Comparison of ENCODE assay signal across 13 cellular contexts in genomic region chr1:115456441-115456961, GRCh38.
DNase-seq lines count a peak whose midpoint lies in the region; ATAC-seq and TF ChIP-seq lines count a peak whose summit lies in the region.
"Had no signal": no experiment of that assay in that cellular context is flagged by ENCODE, and none has a peak within 500 bp of the region (broad histone marks: within the 10 kb centered on the region; RNA-seq: fewer than 3 reads in every experiment).

No MANE protein-coding gene starts in this region.

- CTCF ChIA-PET in PC-9 (lab: Charles Lee) = interaction anchor here (0.6 to 0.8 kb wide), 2 partner anchors 9 to 30 kb away, joined by 3 read pairs; no protein-coding TSS in a partner anchor

- no peaks in the 10 kb centered on the region for H3K9me2 ChIP-seq in PC-9 (ENCODE audit: insufficient read depth)

- 63 to 78% (median 70%) methylated on average over 11 of the region's 11 CpGs for WGBS in heart left ventricle, 4 donors
- 79 to 92% (median 85%) methylated on average over 11 of the region's 11 CpGs for WGBS in spleen, 5 donors

- intact Hi-C loops in PC-9 (cut with micrococcal nuclease; ENCODE audit: unreplicated experiment) (loop anchor here (5.0 kb wide), 1 partner anchor 119 kb away; the partner anchor contains the start of gene NGF), heart left ventricle (cut with DNase I) (loop anchor here in 2 of 10 donors (5.0 to 10.0 kb wide), 2 partner anchors 179 to 182 kb away; no protein-coding TSS in a partner anchor), spleen (cut with DNase I; ENCODE audit: low total_unique reads) (no loop called here)

- peak; percentile 53 to 62 (median 58) for ATAC-seq in heart left ventricle
- ATAC-seq: GM23338 had no signal

- H2AFZ ChIP-seq in PC-9 = no peak overlapping the region
- H2AFZ ChIP-seq: GM23338 had no signal

- H3K27me3 ChIP-seq in PC-9 (ENCODE audit: insufficient read depth, low read depth) (no peaks in the 10 kb centered on the region), heart left ventricle (no peaks in the 10 kb centered on the region), skeletal muscle tissue (ENCODE audit: control insufficient read depth in 3 of 3, insufficient read depth in 3 of 3, low read length in 3 of 3) (no peaks in the 10 kb centered on the region), spleen (replicated peaks in 1 of 7) (peaks cover 0 to 3% (median 0%) of the 10 kb centered on the region in 7 donors)
- H3K27me3 ChIP-seq: SJCRH30, vagina had no signal

- H3K4me1 ChIP-seq in PC-9 (replicated peaks; ENCODE audit: insufficient read depth) = peaks cover 54% of the 10 kb centered on the region
- H3K4me1 ChIP-seq in heart left ventricle = peaks cover 0 to 19% (median 5%) of the 10 kb centered on the region in 12 donors
- H3K4me1 ChIP-seq in skeletal muscle tissue (ENCODE audit: control insufficient read depth in 3 of 3, insufficient read depth in 3 of 3, low read length in 3 of 3) = peaks cover 0 to 11% (median 8%) of the 10 kb centered on the region in 3 donors
- H3K4me1 ChIP-seq in spleen = no peaks in the 10 kb centered on the region
- H3K4me1 ChIP-seq: SJCRH30, vagina had no signal

- H3F3A ChIP-seq in PC-9 (ENCODE audit: insufficient read depth, low read depth) = peaks cover 18% of the 10 kb centered on the region

- H3K9ac ChIP-seq in skeletal muscle tissue (ENCODE audit: low read depth in 1 of 3, low read length in 3 of 3) = no peak overlapping the region

- POLR2A ChIA-PET in PC-9 (lab: Charles Lee; ENCODE audit: unreplicated experiment) = no interaction called here

- 0 out of 2 replicates have a peak overlapping the region, but pooled peaks have one; percentile 1 for H3K4me2 ChIP-seq in PC-9
- H3K4me2 ChIP-seq: GM23338 had no signal

- H3K36me3 ChIP-seq in PC-9 (ENCODE audit: low read depth) = no peaks in the 10 kb centered on the region
- H3K36me3 ChIP-seq in heart left ventricle = no peaks in the 10 kb centered on the region
- H3K36me3 ChIP-seq in skeletal muscle tissue (ENCODE audit: control insufficient read depth in 3 of 3, insufficient read depth in 3 of 3, low read length in 3 of 3) = no peaks in the 10 kb centered on the region
- no peaks in the 10 kb centered on the region for H3K36me3 ChIP-seq in spleen
- H3K36me3 ChIP-seq: SJCRH30, vagina had no signal

- H3K9me3 ChIP-seq in PC-9 (ENCODE audit: insufficient read depth, low read depth) (no peaks in the 10 kb centered on the region; the same call in 1 of the 2 replicates), heart left ventricle (no peaks in the 10 kb centered on the region), skeletal muscle tissue (ENCODE audit: control insufficient read depth in 3 of 3, low read length in 3 of 3) (no peaks in the 10 kb centered on the region), spleen (no peaks in the 10 kb centered on the region)
- H3K9me3 ChIP-seq: SJCRH30, vagina had no signal

- peak; percentile 29 for DNase-seq in NCI-H748 (lab: John Stamatoyannopoulos, UW; ENCODE audit: unreplicated experiment)
- no peak for DNase-seq in NCI-H748 treated with DMSO at 0.1 percent for 48 hours (lab: John Stamatoyannopoulos, UW)
- DNase-seq in PC-9 = peak; percentile 41 to 65
- DNase-seq in heart left ventricle = no peak
- DNase-seq in activated naive CD4-positive, alpha-beta T cell treated with anti-CD3 and anti-CD28 coated beads, Interleukin-2, amount 50 U/mL, for 16 hours = no peak
- no peak for DNase-seq in spleen
- DNase-seq in activated gamma-delta T cell treated with Interleukin-2 at 50 U/mL for 16 hours = no peak
- DNase-seq: activated naive CD4-positive, alpha-beta T cell treated with anti-CD3 and anti-CD28 coated beads, Interleukin-2, amount 10 ng/mL, durations not matched to agents 7 days and 5 days; central memory CD4-positive, alpha-beta T cell; SJCRH30 had no signal

- TF ChIP-seq CTCF in PC-9 (conservative IDR thresholded peaks at IDR 0.05) (no peak), heart left ventricle (IDR thresholded peaks at IDR 0.05) (no peak), spleen (IDR thresholded peaks at IDR 0.05 in 8 of 11, conservative IDR thresholded peaks at IDR 0.05 in 3 of 11) (no peak)

- H4K20me1 ChIP-seq in PC-9 (ENCODE audit: insufficient read depth) = no peaks in the 10 kb centered on the region

- H3K4me3 ChIP-seq in PC-9 (no peak overlapping the region), heart left ventricle (no peak overlapping the region), skeletal muscle tissue (ENCODE audit: low read length in 3 of 3) (peak overlapping the region in 1 of 3 donors; percentile 22), spleen (no peak overlapping the region)
- H3K4me3 ChIP-seq: GM23338, SJCRH30, vagina had no signal

- H3K79me2 ChIP-seq in PC-9 (ENCODE audit: low read depth) = no peaks in the 10 kb centered on the region

- BruUV-seq in PC-9 (replicated peaks; lab: Mats Ljungman, UMichigan) = no TSS peak

- H3K27ac ChIP-seq in PC-9 = no peak overlapping the region
- peak overlapping the region in 2 of 12 donors; percentile 9 to 26 for H3K27ac ChIP-seq in heart left ventricle
- H3K27ac ChIP-seq in skeletal muscle tissue (ENCODE audit: low read depth, low read length) = peak overlapping the region; percentile 23
- no peak overlapping the region for H3K27ac ChIP-seq in spleen
- H3K27ac ChIP-seq: SJCRH30, vagina had no signal

- TF ChIP-seq POLR2A in heart left ventricle (IDR thresholded peaks at IDR 0.05) (no peak), spleen (IDR thresholded peaks at IDR 0.05) (no peak)

Comparison
In these comparisons a context has a peak if more than half of its experiments do, and no peak if none do; other contexts are left out.
1. DNase-seq: peak in NCI-H748 (single experiment) and PC-9 (2 of 2); none in NCI-H748 treated with DMSO at 0.1 percent for 48 hours (single experiment), heart left ventricle (0 of 5), activated naive CD4-positive, alpha-beta T cell treated with anti-CD3 and anti-CD28 coated beads, Interleukin-2, amount 50 U/mL, for 16 hours (single experiment), spleen (single experiment) and activated gamma-delta T cell treated with Interleukin-2 at 50 U/mL for 16 hours (single experiment).